ENCODE assay signal across 2 cellular contexts in genomic region chr12:96743606-96744005, GRCh38.
TF ChIP-seq lines count a peak whose summit lies in the region.

No MANE protein-coding gene starts in this region.

TF ChIP-seq in endothelial cell of umbilical vein, 7 proteins besides CTCF, POLR2A, EP300 and RAD21:
- TF ChIP-seq, protein P1, sequence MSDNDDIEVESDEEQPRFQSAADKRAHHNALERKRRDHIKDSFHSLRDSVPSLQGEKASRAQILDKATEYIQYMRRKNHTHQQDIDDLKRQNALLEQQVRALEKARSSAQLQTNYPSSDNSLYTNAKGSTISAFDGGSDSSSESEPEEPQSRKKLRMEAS (IDR thresholded peaks at IDR 0.05; ENCODE audit: insufficient read depth, insufficient read length), result no peak
- TF ChIP-seq FOS (IDR thresholded peaks at IDR 0.05; ENCODE audit: borderline replicate concordance, insufficient read depth, low read length) (no peak), JUN (IDR thresholded peaks at IDR 0.05; ENCODE audit: borderline replicate concordance, insufficient read depth, insufficient read length, low read depth) (no peak), EZH2 (IDR thresholded peaks at IDR 0.05; ENCODE audit: borderline replicate concordance, low read depth, low read length, severe bottlenecking) (no peak), MYC (IDR thresholded peaks at IDR 0.05; ENCODE audit: low read depth, low read length) (no peak), GATA2 (IDR thresholded peaks at IDR 0.05; ENCODE audit: insufficient read depth, insufficient read length, low read depth, low read length) (no peak), POLR2AphosphoS5 (IDR thresholded peaks at IDR 0.05; ENCODE audit: insufficient read depth, low read depth, low read length) (no peak)

TF ChIP-seq in GM12891, 5 proteins besides CTCF, POLR2A, EP300 and RAD21:
- TF ChIP-seq PAX5 (IDR thresholded peaks at IDR 0.05; ENCODE audit: insufficient read depth, low read length, severe bottlenecking) (no peak), TAF1 (IDR thresholded peaks at IDR 0.05; ENCODE audit: low read depth, low read length) (no peak), POLR2AphosphoS5 (IDR thresholded peaks at IDR 0.05; ENCODE audit: low read depth, low read length) (no peak), SPI1 (IDR thresholded peaks at IDR 0.05; ENCODE audit: low read depth, low read length) (no peak), POU2F2 (IDR thresholded peaks at IDR 0.05; ENCODE audit: low read depth, low read length) (no peak)
